Comparison of ENCODE assay signal across 1 cellular context in the genomic region with DNA sequence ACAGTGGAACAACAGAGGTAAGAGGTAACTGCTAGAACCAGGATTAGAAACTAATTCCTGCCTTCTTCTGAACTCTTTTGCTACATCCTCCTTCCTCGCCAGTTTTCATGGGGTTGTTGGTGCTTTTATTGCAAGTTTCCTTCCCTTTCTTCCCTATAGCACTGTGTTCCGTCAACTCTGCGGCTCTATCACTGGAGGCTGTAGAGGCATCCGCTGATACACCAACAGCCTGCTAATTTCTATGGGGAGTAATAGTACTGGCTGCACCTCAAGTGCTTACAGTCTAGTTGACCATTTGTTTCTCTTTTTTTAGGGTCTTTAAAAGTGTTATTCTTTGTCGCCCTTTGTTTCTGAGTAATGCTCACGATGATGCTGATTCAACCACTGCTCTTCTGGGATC.
TF ChIP-seq lines count a peak whose summit lies in the region.

No MANE protein-coding gene starts in this region.

TF ChIP-seq in K562, 482 proteins besides CTCF, POLR2A, EP300 and RAD21 (continued from another document):
- TF ChIP-seq, protein P1, sequence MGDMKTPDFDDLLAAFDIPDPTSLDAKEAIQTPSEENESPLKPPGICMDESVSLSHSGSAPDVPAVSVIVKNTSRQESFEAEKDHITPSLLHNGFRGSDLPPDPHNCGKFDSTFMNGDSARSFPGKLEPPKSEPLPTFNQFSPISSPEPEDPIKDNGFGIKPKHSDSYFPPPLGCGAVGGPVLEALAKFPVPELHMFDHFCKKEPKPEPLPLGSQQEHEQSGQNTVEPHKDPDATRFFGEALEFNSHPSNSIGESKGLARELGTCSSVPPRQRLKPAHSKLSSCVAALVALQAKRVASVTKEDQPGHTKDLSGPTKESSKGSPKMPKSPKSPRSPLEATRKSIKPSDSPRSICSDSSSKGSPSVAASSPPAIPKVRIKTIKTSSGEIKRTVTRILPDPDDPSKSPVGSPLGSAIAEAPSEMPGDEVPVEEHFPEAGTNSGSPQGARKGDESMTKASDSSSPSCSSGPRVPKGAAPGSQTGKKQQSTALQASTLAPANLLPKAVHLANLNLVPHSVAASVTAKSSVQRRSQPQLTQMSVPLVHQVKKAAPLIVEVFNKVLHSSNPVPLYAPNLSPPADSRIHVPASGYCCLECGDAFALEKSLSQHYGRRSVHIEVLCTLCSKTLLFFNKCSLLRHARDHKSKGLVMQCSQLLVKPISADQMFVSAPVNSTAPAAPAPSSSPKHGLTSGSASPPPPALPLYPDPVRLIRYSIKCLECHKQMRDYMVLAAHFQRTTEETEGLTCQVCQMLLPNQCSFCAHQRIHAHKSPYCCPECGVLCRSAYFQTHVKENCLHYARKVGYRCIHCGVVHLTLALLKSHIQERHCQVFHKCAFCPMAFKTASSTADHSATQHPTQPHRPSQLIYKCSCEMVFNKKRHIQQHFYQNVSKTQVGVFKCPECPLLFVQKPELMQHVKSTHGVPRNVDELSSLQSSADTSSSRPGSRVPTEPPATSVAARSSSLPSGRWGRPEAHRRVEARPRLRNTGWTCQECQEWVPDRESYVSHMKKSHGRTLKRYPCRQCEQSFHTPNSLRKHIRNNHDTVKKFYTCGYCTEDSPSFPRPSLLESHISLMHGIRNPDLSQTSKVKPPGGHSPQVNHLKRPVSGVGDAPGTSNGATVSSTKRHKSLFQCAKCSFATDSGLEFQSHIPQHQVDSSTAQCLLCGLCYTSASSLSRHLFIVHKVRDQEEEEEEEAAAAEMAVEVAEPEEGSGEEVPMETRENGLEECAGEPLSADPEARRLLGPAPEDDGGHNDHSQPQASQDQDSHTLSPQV (IDR thresholded peaks at IDR 0.05): no peak
- no peak for TF ChIP-seq CBX3 (IDR thresholded peaks at IDR 0.05; ENCODE audit: borderline replicate concordance in 1 of 2, low read length in 2 of 2)
